In genomic region chr20:33569290-33570094, GRCh38 we compare ENCODE assay signal across 1 cellular context.
TF ChIP-seq lines count a peak whose summit lies in the region.

No MANE protein-coding gene starts in this region.

TF ChIP-seq in HepG2, 621 proteins besides CTCF, POLR2A, EP300 and RAD21 (continued from another document and continues in another):
- no peak for TF ChIP-seq ZNF646 (CRISPR knock-in tag; IDR thresholded peaks at IDR 0.05)
- TF ChIP-seq CBX1 (IDR thresholded peaks at IDR 0.05; ENCODE audit: low read depth), result no peak
- TF ChIP-seq ZIK1 (CRISPR knock-in tag; IDR thresholded peaks at IDR 0.05; ENCODE audit: borderline replicate concordance, low read depth), result no peak
- no peak for TF ChIP-seq POGK (CRISPR knock-in tag; conservative IDR thresholded peaks at IDR 0.05)
- peak; percentile 52; the same call in 1 of the 2 replicates for TF ChIP-seq RARA (CRISPR knock-in tag; IDR thresholded peaks at IDR 0.05)
- no peak for TF ChIP-seq DBP (CRISPR knock-in tag; IDR thresholded peaks at IDR 0.05; ENCODE audit: not compliant biosample characterization)
- TF ChIP-seq TCF7 (IDR thresholded peaks at IDR 0.05; ENCODE audit: low read depth), result 0 out of 2 replicates have a peak, but pooled peaks have one; percentile 14
- TF ChIP-seq ZNF160 (CRISPR knock-in tag; IDR thresholded peaks at IDR 0.05), result no peak
- TF ChIP-seq GABPA (IDR thresholded peaks at IDR 0.05; ENCODE audit: low read depth, low read length), result no peak
- TF ChIP-seq GABPA (CRISPR knock-in tag; IDR thresholded peaks at IDR 0.05; ENCODE audit: low read depth), result no peak
- no peak for TF ChIP-seq CAMTA2 (CRISPR knock-in tag; IDR thresholded peaks at IDR 0.05; ENCODE audit: borderline replicate concordance)
- no peak for TF ChIP-seq ZNF3 (CRISPR knock-in tag; IDR thresholded peaks at IDR 0.05)
- TF ChIP-seq ZMYM2 (CRISPR knock-in tag; IDR thresholded peaks at IDR 0.05), result no peak
- TF ChIP-seq ZNF749 (CRISPR knock-in tag; IDR thresholded peaks at IDR 0.05; ENCODE audit: borderline replicate concordance), result no peak
- TF ChIP-seq FOXK1 (CRISPR knock-in tag; IDR thresholded peaks at IDR 0.05; ENCODE audit: borderline replicate concordance, low read depth), result 0 out of 2 replicates have a peak, but pooled peaks have one; percentile 35
- no peak for TF ChIP-seq ZNF180 (CRISPR knock-in tag; IDR thresholded peaks at IDR 0.05; ENCODE audit: borderline replicate concordance, low read depth)
- no peak for TF ChIP-seq ZNF772 (CRISPR knock-in tag; IDR thresholded peaks at IDR 0.05)
- TF ChIP-seq ZNF317 (CRISPR knock-in tag; IDR thresholded peaks at IDR 0.05), result no peak
- TF ChIP-seq ZNF607 (CRISPR knock-in tag; IDR thresholded peaks at IDR 0.05; ENCODE audit: borderline replicate concordance), result no peak
- no peak for TF ChIP-seq ZXDC (CRISPR knock-in tag; IDR thresholded peaks at IDR 0.05)
- TF ChIP-seq SMYD3 (CRISPR knock-in tag; IDR thresholded peaks at IDR 0.05), result no peak
- TF ChIP-seq GTF3A (CRISPR knock-in tag; conservative IDR thresholded peaks at IDR 0.05), result no peak
- TF ChIP-seq ZNF879 (CRISPR knock-in tag; IDR thresholded peaks at IDR 0.05), result no peak
- TF ChIP-seq AGO1 (IDR thresholded peaks at IDR 0.05; ENCODE audit: low read depth, low read length, poor library complexity, severe bottlenecking), result no peak
- TF ChIP-seq IRF9 (CRISPR knock-in tag; IDR thresholded peaks at IDR 0.05; ENCODE audit: borderline replicate concordance), result no peak
- no peak for TF ChIP-seq ZNF572 (CRISPR knock-in tag; IDR thresholded peaks at IDR 0.05)
- no peak for TF ChIP-seq ZNF773 (CRISPR knock-in tag; IDR thresholded peaks at IDR 0.05; ENCODE audit: borderline replicate concordance)
- 0 out of 4 replicates have a peak, but pooled peaks of 1 of the 2 experiments have one; percentile 23 for TF ChIP-seq ATF4 (CRISPR knock-in tag; IDR thresholded peaks at IDR 0.05)
- no peak for TF ChIP-seq SP2 (CRISPR knock-in tag; IDR thresholded peaks at IDR 0.05)
- TF ChIP-seq ADNP (CRISPR knock-in tag; IDR thresholded peaks at IDR 0.05), result no peak
- TF ChIP-seq TAF15 (IDR thresholded peaks at IDR 0.05; ENCODE audit: low read depth, low read length, poor library complexity, severe bottlenecking), result no peak
- TF ChIP-seq ZNF235 (CRISPR knock-in tag; IDR thresholded peaks at IDR 0.05; ENCODE audit: borderline replicate concordance), result no peak
- peak; percentile 37; the same call in 1 of the 2 replicates for TF ChIP-seq NR2F6 (IDR thresholded peaks at IDR 0.05)
- peak; percentile 60 for TF ChIP-seq NR2F6 (CRISPR knock-in tag; IDR thresholded peaks at IDR 0.05)
- TF ChIP-seq NFE2L2 (IDR thresholded peaks at IDR 0.05; ENCODE audit: low read length), result no peak
- TF ChIP-seq ZBTB7A (CRISPR knock-in tag; IDR thresholded peaks at IDR 0.05), result no peak
- TF ChIP-seq RCOR2 (CRISPR knock-in tag; IDR thresholded peaks at IDR 0.05), result 0 out of 2 replicates have a peak, but pooled peaks have one; percentile 13
- TF ChIP-seq REST (IDR thresholded peaks at IDR 0.05; ENCODE audit: borderline replicate concordance in 1 of 2, low read depth in 1 of 2, low read length in 2 of 2), result no peak
- no peak for TF ChIP-seq ZNF746 (CRISPR knock-in tag; IDR thresholded peaks at IDR 0.05)
- TF ChIP-seq ZFYVE20 (CRISPR knock-in tag; IDR thresholded peaks at IDR 0.05; ENCODE audit: borderline replicate concordance, low read depth), result no peak
- TF ChIP-seq NR0B2 (CRISPR knock-in tag; IDR thresholded peaks at IDR 0.05), result no peak
- peak; percentile 20; the same call in 1 of the 2 replicates for TF ChIP-seq ARNT2 (CRISPR knock-in tag; IDR thresholded peaks at IDR 0.05; ENCODE audit: low read depth)
- TF ChIP-seq DZIP1 (CRISPR knock-in tag; IDR thresholded peaks at IDR 0.05), result no peak
